In genomic region chr17:10034719-10035475, GRCh38 we compare ENCODE assay signal across 12 cellular contexts.
DNase-seq lines count a peak whose midpoint lies in the region; ATAC-seq and TF ChIP-seq lines count a peak whose summit lies in the region.
"Had no signal": no experiment of that assay in that cellular context is flagged by ENCODE, and none has a peak within 500 bp of the region (broad histone marks: within the 10 kb centered on the region; RNA-seq: fewer than 3 reads in every experiment).

No MANE protein-coding gene starts in this region.

- H3K9me3 ChIP-seq in adipocyte (ENCODE audit: control insufficient read depth, low read length) = no peaks in the 10 kb centered on the region
- no peaks in the 10 kb centered on the region for H3K9me3 ChIP-seq in left ventricle myocardium inferior (replicated peaks)
- no peaks in the 10 kb centered on the region for H3K9me3 ChIP-seq in neutrophil
- H3K9me3 ChIP-seq in tibial nerve = no peaks in the 10 kb centered on the region
- no peaks in the 10 kb centered on the region for H3K9me3 ChIP-seq in SK-N-SH
- H3K9me3 ChIP-seq: pancreas had no signal

- TF ChIP-seq EP300 in tibial nerve (IDR thresholded peaks at IDR 0.05) (no peak), SK-N-SH (IDR thresholded peaks at IDR 0.05; ENCODE audit: borderline replicate concordance in 1 of 2, low read depth in 1 of 2, low read length in 1 of 2) (no peak)

- no peak overlapping the region for H3K9ac ChIP-seq in adipocyte (ENCODE audit: low read length)
- H3K9ac ChIP-seq in SK-N-SH = no peak overlapping the region

- 23 to 38% methylated on average over 15 of the region's 15 CpGs for WGBS in tibial nerve, 2 donors
- WGBS in SK-N-SH (ENCODE audit: low lambda C conversion rate) = 25% methylated on average over 15 of the region's 15 CpGs

- no peak overlapping the region for H2AFZ ChIP-seq in SK-N-SH (ENCODE audit: low read depth)

- POLR2A ChIA-PET in SK-N-SH (lab: Yijun Ruan, JAX) = interaction anchor here (0.7 kb wide), 1 partner anchor 358 kb away, joined by 3 read pairs; no protein-coding TSS in a partner anchor

- peak overlapping the region; percentile 69 for H3K4me3 ChIP-seq in adipocyte (ENCODE audit: low read length)
- peak overlapping the region; percentile 64 for H3K4me3 ChIP-seq in left ventricle myocardium inferior
- H3K4me3 ChIP-seq in neutrophil (ENCODE audit: low read depth in 1 of 2, low read length in 1 of 2) = peak overlapping the region; percentile 48 to 70
- H3K4me3 ChIP-seq in tibial nerve = peak overlapping the region; percentile 47 to 59 (median 56)
- H3K4me3 ChIP-seq in SK-N-SH (ENCODE audit: low read depth in 2 of 2, low read length in 1 of 2) = no peak overlapping the region
- H3K4me3 ChIP-seq: pancreas had no signal

- peaks cover 60% of the 10 kb centered on the region for H3K4me1 ChIP-seq in adipocyte (ENCODE audit: control insufficient read depth, insufficient read depth, low read length)
- peaks cover 48% of the 10 kb centered on the region for H3K4me1 ChIP-seq in left ventricle myocardium inferior
- H3K4me1 ChIP-seq in neutrophil (ENCODE audit: control insufficient read depth in 1 of 2, insufficient read depth in 1 of 2, low read depth in 1 of 2, low read length in 1 of 2) = peaks cover 65 to 70% of the 10 kb centered on the region in 2 experiments
- peaks cover 0 to 83% (median 25%) of the 10 kb centered on the region in 4 donors for H3K4me1 ChIP-seq in tibial nerve
- H3K4me1 ChIP-seq in SK-N-SH (ENCODE audit: control insufficient read depth in 1 of 2, insufficient read depth in 2 of 2, low read depth in 1 of 2, low read length in 1 of 2) = no peaks in the 10 kb centered on the region
- H3K4me1 ChIP-seq: pancreas had no signal

- peak in 1 of 2 donors; percentile 43 for TF ChIP-seq POLR2A in tibial nerve (IDR thresholded peaks at IDR 0.05)

- TF ChIP-seq CTCF in left ventricle myocardium inferior (IDR thresholded peaks at IDR 0.05; ENCODE audit: borderline replicate concordance) = no peak
- no peak for TF ChIP-seq CTCF in neutrophil (IDR thresholded peaks at IDR 0.05)
- no peak for TF ChIP-seq CTCF in tibial nerve (IDR thresholded peaks at IDR 0.05)
- TF ChIP-seq CTCF in SK-N-SH (IDR thresholded peaks at IDR 0.05) = no peak

- H3K27me3 ChIP-seq in adipocyte (replicated peaks; ENCODE audit: control insufficient read depth, insufficient read depth, low read length) (no peaks in the 10 kb centered on the region), left ventricle myocardium inferior (ENCODE audit: low read depth) (no peaks in the 10 kb centered on the region), neutrophil (no peaks in the 10 kb centered on the region), tibial nerve (no peaks in the 10 kb centered on the region), SK-N-SH (ENCODE audit: insufficient read depth) (no peaks in the 10 kb centered on the region; the same call in 1 of the 2 replicates)
- H3K27me3 ChIP-seq: pancreas had no signal

- no peak for DNase-seq in adipocyte (ENCODE audit: low read depth)
- DNase-seq in left ventricle myocardium inferior = no peak
- no peak for DNase-seq in tibial nerve (ENCODE audit: low spot score in 2 of 2)
- no peak for DNase-seq in SK-N-SH
- no peak for DNase-seq in activated CD4-positive, CD25-positive, alpha-beta regulatory T cell treated with anti-CD3 and anti-CD28 coated beads, Interleukin-2, amount 50 U/mL, for 72 hours
- DNase-seq: activated CD8-positive, alpha-beta T cell treated with anti-CD3 and anti-CD28 coated beads for 36 hours; NCI-H1436 treated with DMSO at 0.1 percent for 48 hours; NCI-H446 treated with DMSO at 0.1 percent for 48 hours; pancreas had no signal

- H3K9me2 ChIP-seq in SK-N-SH = no peaks in the 10 kb centered on the region

- H3K27ac ChIP-seq in left ventricle myocardium inferior (replicated peaks) = peak overlapping the region; percentile 92
- peak overlapping the region; percentile 85 for H3K27ac ChIP-seq in neutrophil
- peak overlapping the region; percentile 83 to 97 (median 88) for H3K27ac ChIP-seq in tibial nerve
- H3K27ac ChIP-seq in SK-N-SH (ENCODE audit: low read depth in 2 of 2, low read length in 1 of 2) = no peak overlapping the region
- H3K27ac ChIP-seq: pancreas had no signal

- CTCF ChIA-PET in SK-N-SH (lab: Yijun Ruan, JAX) = no interaction called here

- H3K36me3 ChIP-seq in adipocyte (ENCODE audit: control insufficient read depth, insufficient read depth, low read length, severe bottlenecking) (no peaks in the 10 kb centered on the region), left ventricle myocardium inferior (no peaks in the 10 kb centered on the region), neutrophil (peaks cover 5% of the 10 kb centered on the region), tibial nerve (no peaks in the 10 kb centered on the region), SK-N-SH (replicated peaks in 1 of 2; ENCODE audit: control insufficient read depth in 1 of 2, insufficient read depth in 2 of 2, low read length in 1 of 2) (no peaks in the 10 kb centered on the region)
- H3K36me3 ChIP-seq: pancreas had no signal

- no peaks in the 10 kb centered on the region for H3F3A ChIP-seq in SK-N-SH (replicated peaks; ENCODE audit: insufficient read depth)

- intact Hi-C loops in left ventricle myocardium inferior (cut with micrococcal nuclease) = no loop called here

- no peak overlapping the region for H3K4me2 ChIP-seq in SK-N-SH

- H4K20me1 ChIP-seq in SK-N-SH (ENCODE audit: insufficient read depth) = no peaks in the 10 kb centered on the region

- no peak for TF ChIP-seq RAD21 in SK-N-SH (IDR thresholded peaks at IDR 0.05; ENCODE audit: low read length)

- no peak for ATAC-seq in HG02884 (IDR thresholded peaks at IDR 0.05; ENCODE audit: unreplicated experiment)
- ATAC-seq: activated CD8-positive, alpha-beta T cell treated with anti-CD3 and anti-CD28 coated beads for 36 hours; SK-N-SH treated with all-trans-retinoic acid at 6 μM for 48 hours had no signal

- no peaks in the 10 kb centered on the region for H3K79me2 ChIP-seq in SK-N-SH (ENCODE audit: insufficient read depth)

TF ChIP-seq in SK-N-SH, 30 proteins besides CTCF, POLR2A, EP300 and RAD21:
- TF ChIP-seq, protein P1, sequence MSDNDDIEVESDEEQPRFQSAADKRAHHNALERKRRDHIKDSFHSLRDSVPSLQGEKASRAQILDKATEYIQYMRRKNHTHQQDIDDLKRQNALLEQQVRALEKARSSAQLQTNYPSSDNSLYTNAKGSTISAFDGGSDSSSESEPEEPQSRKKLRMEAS (IDR thresholded peaks at IDR 0.05; ENCODE audit: low read depth) = no peak
- TF ChIP-seq FOSL2 (IDR thresholded peaks at IDR 0.05; ENCODE audit: borderline replicate concordance, low read depth) = no peak
- no peak for TF ChIP-seq MEF2A (IDR thresholded peaks at IDR 0.05; ENCODE audit: borderline replicate concordance, low read depth)
- no peak for TF ChIP-seq NFIC (IDR thresholded peaks at IDR 0.05; ENCODE audit: borderline replicate concordance)

Comparison
In these comparisons a context has a peak if more than half of its experiments do, and no peak if none do; other contexts are left out.
1. H3K4me3 ChIP-seq: peak in adipocyte (single experiment), left ventricle myocardium inferior (single experiment), neutrophil (2 of 2) and tibial nerve (4 of 4); none in SK-N-SH (0 of 2).
2. H3K27ac ChIP-seq: peak in left ventricle myocardium inferior (single experiment), neutrophil (single experiment) and tibial nerve (4 of 4); none in SK-N-SH (0 of 2).